Comparison of ENCODE assay signal across 8 cellular contexts in genomic region chr6:26022166-26022510, GRCh38. TPM values are rescaled to one million over a fixed set of nuclear protein-coding genes. Genes with fewer than 3 reads are reported as not detected.
A peak's percentile ranks its signal among the peaks of the same experiment; 100 is the strongest.
DNase-seq lines count a peak whose midpoint lies in the region; ATAC-seq, FAIRE-seq and TF ChIP-seq lines count a peak whose summit lies in the region.

No MANE protein-coding gene starts in this region.

- H3K27me3 Mint-ChIP-seq in neural crest cell (ENCODE audit: low read depth), result peaks cover 5% of the 10 kb centered on the region

- H3K4me3 ChIP-seq in HL-60 (replicated peaks; ENCODE audit: insufficient read depth, low read length), result peak overlapping the region; percentile 61

- peaks cover 62% of the 10 kb centered on the region for H3K4me1 Mint-ChIP-seq in neural crest cell

- H3K9me3 Mint-ChIP-seq in neural crest cell, result peaks cover 3% of the 10 kb centered on the region

- peak overlapping the region; percentile 100 for H3K27ac Mint-ChIP-seq in neural crest cell (ENCODE audit: unreplicated experiment)

- peak; percentile 8 for FAIRE-seq in frontal cortex (lab: Jason Lieb, UNC)

- H3K27ac ChIP-seq in HL-60 (replicated peaks), result peak overlapping the region; percentile 94

- no peaks in the 10 kb centered on the region for H3K27me3 ChIP-seq in HL-60 (ENCODE audit: insufficient read depth, poor library complexity, severe bottlenecking)

- peak; percentile 78 for DNase-seq in DMS 273 treated with DMSO at 0.1 percent for 48 hours (lab: John Stamatoyannopoulos, UW)
- peak; percentile 77 to 78 for DNase-seq in HL-60 (ENCODE audit: low read depth in 1 of 2, low spot score in 1 of 2)
- peak; percentile 81 for DNase-seq in NCI-H82 (lab: John Stamatoyannopoulos, UW)
- peak; percentile 26 for DNase-seq in activated naive CD4-positive, alpha-beta T cell treated with anti-CD3 and anti-CD28 coated beads, Interleukin-2, amount 50 U/mL, for 16 hours
- peak in 1 of 2 donors; percentile 50 for DNase-seq in frontal cortex (ENCODE audit: low spot score in 2 of 2)
- peak; percentile 28 for DNase-seq in neural crest cell (ENCODE audit: low read depth, low spot score)
- DNase-seq in central memory CD4-positive, alpha-beta T cell, result no peak

- ATAC-seq in GM18502 (IDR thresholded peaks at IDR 0.05; ENCODE audit: poor library complexity, unreplicated experiment), result no peak

- H3K4me3 Mint-ChIP-seq in neural crest cell, result peak overlapping the region; percentile 96

- TF ChIP-seq CTCF in HL-60 (IDR thresholded peaks at IDR 0.05; ENCODE audit: insufficient read depth, low read length) (no peak), neural crest cell (conservative IDR thresholded peaks at IDR 0.05) (no peak)

- peaks cover 6% of the 10 kb centered on the region for H3K36me3 Mint-ChIP-seq in neural crest cell (ENCODE audit: low read depth)

RNA-seq across cellular contexts. Expression of gene TRIM38, which starts 59.5 kb away (rescaled TPM):
- total RNA-seq in frontal cortex (0.41 TPM), neural crest cell (0.77 and 0.80 TPM in 2 replicates)
